Comparison of ENCODE assay signal across 24 cellular contexts in genomic region chr3:54791552-54792156, GRCh38.
"Had no signal": no experiment of that assay in that cellular context is flagged by ENCODE, and none has a peak within 500 bp of the region (broad histone marks: within the 10 kb centered on the region; RNA-seq: fewer than 3 reads in every experiment).

No MANE protein-coding gene starts in this region.

- H3K36me3 ChIP-seq: esophagus squamous epithelium, lower lobe of right lung, neutrophil, right lobe of liver, thoracic aorta, tibial nerve, upper lobe of left lung had no signal

- DNase-seq: dermis blood vessel endothelial cell; effector memory CD8-positive, alpha-beta T cell; erythroblast; esophagus squamous epithelium; foreskin melanocyte; hypothalamus; immature natural killer cell; islet precursor cell; kidney glomerular epithelial cell; left ventricle myocardium superior; lower lobe of right lung; natural killer cell; right lobe of liver; stimulated activated CD4-positive, alpha-beta T cell treated with anti-CD3 and anti-CD28 coated beads, Interleukin-15, amount 100 ng/mL, for 24 hours; stimulated activated CD4-positive, alpha-beta T cell treated with anti-CD3 and anti-CD28 coated beads, Interleukin-2, amount 100 ng/mL, for 48 hours; stimulated activated naive B cell treated with anti-CD40 and anti-IgM and Interleukin-4, amounts not matched to agents 10 μg/mL and 1 μg/mL and 100 μg/mL, for 72 hours; upper lobe of left lung had no signal

- H3K9me3 ChIP-seq: lower lobe of right lung, neutrophil, right lobe of liver, upper lobe of left lung had no signal

- H3K27ac ChIP-seq: coronary artery, esophagus squamous epithelium, lower lobe of right lung, neutrophil, parathyroid adenoma, right lobe of liver, thoracic aorta, tibial nerve, upper lobe of left lung had no signal

- H3K27me3 ChIP-seq: esophagus squamous epithelium, neutrophil, right lobe of liver, tibial nerve, upper lobe of left lung had no signal

- H3K4me1 ChIP-seq: esophagus squamous epithelium, lower lobe of right lung, parathyroid adenoma, right lobe of liver, tibial nerve, upper lobe of left lung had no signal

- H3K27me3 Mint-ChIP-seq: effector memory CD8-positive, alpha-beta T cell; progenitor cell of endocrine pancreas; stimulated activated naive B cell treated with anti-CD40 and anti-IgM and Interleukin-4, amounts not matched to agents 10 μg/mL and 1 μg/mL and 100 μg/mL, for 72 hours; stimulated activated naive CD8-positive, alpha-beta T cell treated with anti-CD3 and anti-CD28 coated beads, Interleukin-15, Interleukin-2, amounts not matched to agents 100 ng/mL and 50 ng/mL, for 24 hours had no signal

- H3K36me3 Mint-ChIP-seq: immature natural killer cell; natural killer cell; stimulated activated naive B cell treated with anti-CD40 and anti-IgM and Interleukin-4, amounts not matched to agents 10 μg/mL and 1 μg/mL and 100 μg/mL, for 72 hours had no signal

- H3K27ac Mint-ChIP-seq: effector memory CD8-positive, alpha-beta T cell; immature natural killer cell; natural killer cell; progenitor cell of endocrine pancreas; stimulated activated naive B cell treated with anti-CD40 and anti-IgM and Interleukin-4, amounts not matched to agents 10 μg/mL and 1 μg/mL and 100 μg/mL, for 72 hours; stimulated activated naive CD8-positive, alpha-beta T cell treated with anti-CD3 and anti-CD28 coated beads, Interleukin-15, Interleukin-2, amounts not matched to agents 100 ng/mL and 50 ng/mL, for 24 hours had no signal

- H3K9ac ChIP-seq: parathyroid adenoma had no signal

- H3K4me1 Mint-ChIP-seq: immature natural killer cell; natural killer cell; stimulated activated naive B cell treated with anti-CD40 and anti-IgM and Interleukin-4, amounts not matched to agents 10 μg/mL and 1 μg/mL and 100 μg/mL, for 72 hours had no signal

- H3K79me2 ChIP-seq: parathyroid adenoma had no signal

- H3K4me3 ChIP-seq: coronary artery, esophagus squamous epithelium, lower lobe of right lung, right lobe of liver, thoracic aorta, tibial nerve, upper lobe of left lung had no signal

- H2AFZ ChIP-seq: parathyroid adenoma had no signal

- H3K4me3 Mint-ChIP-seq: effector memory CD8-positive, alpha-beta T cell; immature natural killer cell; natural killer cell; stimulated activated naive B cell treated with anti-CD40 and anti-IgM and Interleukin-4, amounts not matched to agents 10 μg/mL and 1 μg/mL and 100 μg/mL, for 72 hours; stimulated activated naive CD8-positive, alpha-beta T cell treated with anti-CD3 and anti-CD28 coated beads, Interleukin-15, Interleukin-2, amounts not matched to agents 100 ng/mL and 50 ng/mL, for 24 hours had no signal

- H3K9me3 Mint-ChIP-seq: effector memory CD8-positive, alpha-beta T cell; stimulated activated naive CD8-positive, alpha-beta T cell treated with anti-CD3 and anti-CD28 coated beads, Interleukin-15, Interleukin-2, amounts not matched to agents 100 ng/mL and 50 ng/mL, for 24 hours had no signal
